In the genomic region with DNA sequence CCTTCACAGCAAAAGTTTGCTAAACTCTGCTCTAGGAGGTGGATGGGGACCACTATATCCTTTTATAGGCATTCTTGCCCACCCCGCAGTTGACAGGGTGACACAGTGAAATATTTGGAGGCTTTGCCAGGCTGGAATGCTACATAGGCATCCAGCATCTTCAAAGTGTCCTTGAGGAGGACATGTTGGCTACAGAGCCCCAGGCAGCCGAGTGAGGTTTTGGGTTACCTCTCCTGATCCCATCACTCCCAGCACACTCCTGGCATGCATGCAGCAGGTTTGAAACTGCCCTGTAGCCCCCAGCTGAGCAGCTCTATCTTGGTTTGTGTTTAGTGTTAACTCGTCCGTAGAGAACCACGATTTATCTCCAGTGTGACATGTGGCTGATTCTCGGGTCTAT, we compare ENCODE assay signal across 11 cellular contexts. TPM values are rescaled to one million over a fixed set of nuclear protein-coding genes. Genes with fewer than 3 reads are reported as not detected.
A peak's percentile ranks its signal among the peaks of the same experiment; 100 is the strongest.
DNase-seq lines count a peak whose midpoint lies in the region; ATAC-seq and TF ChIP-seq lines count a peak whose summit lies in the region.
"Had no signal": no experiment of that assay in that cellular context is flagged by ENCODE, and none has a peak within 500 bp of the region (broad histone marks: within the 10 kb centered on the region; RNA-seq: fewer than 3 reads in every experiment).

No MANE protein-coding gene starts in this region.

- no peak for TF ChIP-seq POLR2A in ovary (IDR thresholded peaks at IDR 0.05)

- POLR2A ChIA-PET in AG04450 (lab: Yijun Ruan, JAX) (no interaction called here), RWPE1 (lab: Yijun Ruan, JAX; ENCODE audit: low non-redundant PET) (no interaction called here)

- H3K36me3 ChIP-seq in ovary = no peaks in the 10 kb centered on the region
- H3K36me3 ChIP-seq: cardiac muscle cell had no signal

- no peak for DNase-seq in AG04450 (ENCODE audit: low read depth, low spot score)
- DNase-seq in RWPE1 (ENCODE audit: low spot score) = no peak
- DNase-seq in Right ventricle myocardium superior = peak; percentile 38
- DNase-seq in ovary = no peak
- no peak for DNase-seq in G401 (ENCODE audit: low spot score)
- DNase-seq in head of caudate nucleus = no peak
- no peak for DNase-seq in NCI-H2171 (lab: John Stamatoyannopoulos, UW)
- DNase-seq: activated CD8-positive, alpha-beta memory T cell treated with anti-CD3 and anti-CD28 coated beads, Interleukin-2, amount 50 U/mL, for 4 hours; foreskin keratinocyte had no signal

- H3K4me3 ChIP-seq in AG04450 (ENCODE audit: low read depth, low read length) (peak overlapping the region; percentile 10; the same call in 1 of the 2 replicates), ovary (peak overlapping the region; percentile 5)
- H3K4me3 ChIP-seq: cardiac muscle cell had no signal

- intact Hi-C loops in Right ventricle myocardium superior (cut with DNase I) = loop anchor here (10.0 kb wide), 3 partner anchors 125 to 665 kb away; a partner anchor contains a TSS
- intact Hi-C loops in ovary (cut with DNase I) = loop anchor here (5.0 to 10.0 kb wide), 5 partner anchors 265 to 678 kb away; a partner anchor contains a TSS
- intact Hi-C loops in head of caudate nucleus (cut with DNase I) = loop anchor here (5.0 kb wide), 1 partner anchor 678 kb away; no protein-coding TSS in a partner anchor

- 5 to 20% (median 14%) methylated on average over 6 of the region's 6 CpGs for WGBS in ovary, 3 donors

- H3K27ac ChIP-seq in AG04450 (ENCODE audit: low read depth, low read length) (peak overlapping the region; percentile 31), RWPE1 (peak overlapping the region; percentile 59), ovary (no peak overlapping the region)
- H3K27ac ChIP-seq: cardiac muscle cell, foreskin keratinocyte had no signal

- H3K9me3 ChIP-seq in AG04450 (ENCODE audit: control insufficient read depth, insufficient read depth, low read length) (no peaks in the 10 kb centered on the region), ovary (no peaks in the 10 kb centered on the region)

- no peak for TF ChIP-seq EP300 in ovary (IDR thresholded peaks at IDR 0.05)

- ATAC-seq in Right ventricle myocardium superior (ENCODE audit: poor library complexity) (no peak), GM21528 (IDR thresholded peaks at IDR 0.05; ENCODE audit: low FRiP score, unreplicated experiment) (no peak)
- ATAC-seq: foreskin keratinocyte had no signal

- H3K4me1 ChIP-seq in ovary (ENCODE audit: insufficient read depth) = peaks cover 35% of the 10 kb centered on the region

- in situ Hi-C loops in G401 (cut with HindIII; ENCODE audit: low sequenced_read_pairs) = no loop called here

- no peaks in the 10 kb centered on the region for H3K27me3 ChIP-seq in AG04450 (ENCODE audit: control insufficient read depth, insufficient read depth, low read length)
- no peaks in the 10 kb centered on the region for H3K27me3 ChIP-seq in ovary
- H3K27me3 ChIP-seq: foreskin keratinocyte had no signal

- TF ChIP-seq CTCF in AG04450 (IDR thresholded peaks at IDR 0.05; ENCODE audit: low read depth, low read length) = no peak
- no peak for TF ChIP-seq CTCF in RWPE1 (conservative IDR thresholded peaks at IDR 0.05; ENCODE audit: low read depth)
- TF ChIP-seq CTCF in ovary (IDR thresholded peaks at IDR 0.05) = no peak

- CTCF ChIA-PET in AG04450 (lab: Charles Lee) = no interaction called here
- CTCF ChIA-PET in RWPE1 (lab: Yijun Ruan, JAX) = interaction anchor here (1.0 to 1.1 kb wide), 2 partner anchors 696 to 716 kb away, joined by 3 read pairs; no protein-coding TSS in a partner anchor

RNA-seq across cellular contexts. Expression of a gene that starts 7.3 kb away (rescaled TPM):
- polyA plus RNA-seq in AG04450 (2011; rRNA removed) (45.3 and 50.3 TPM in 2 replicates), ovary (10 to 100 TPM; 56.2 to 75.7 TPM)
- polyA minus RNA-seq in AG04450 (2011; rRNA and poly(A)+ RNA removed) = 105 and 117 TPM in 2 replicates
- total RNA-seq in Right ventricle myocardium superior (45.7 TPM), ovary (100 to 1,000 TPM; 117 to 322 (median 152) TPM)
- total RNA-seq in G401 (2014; rRNA removed; shearing (Covaris generic)) = 12.1 and 16.1 TPM in 2 replicates

Comparison
In these comparisons a context has a peak if more than half of its experiments do, and no peak if none do; other contexts are left out.
1. H3K27ac ChIP-seq: peak in AG04450 (single experiment) and RWPE1 (single experiment); none in ovary (0 of 2).